Comparison of ENCODE assay signal across 11 cellular contexts in the genomic region with DNA sequence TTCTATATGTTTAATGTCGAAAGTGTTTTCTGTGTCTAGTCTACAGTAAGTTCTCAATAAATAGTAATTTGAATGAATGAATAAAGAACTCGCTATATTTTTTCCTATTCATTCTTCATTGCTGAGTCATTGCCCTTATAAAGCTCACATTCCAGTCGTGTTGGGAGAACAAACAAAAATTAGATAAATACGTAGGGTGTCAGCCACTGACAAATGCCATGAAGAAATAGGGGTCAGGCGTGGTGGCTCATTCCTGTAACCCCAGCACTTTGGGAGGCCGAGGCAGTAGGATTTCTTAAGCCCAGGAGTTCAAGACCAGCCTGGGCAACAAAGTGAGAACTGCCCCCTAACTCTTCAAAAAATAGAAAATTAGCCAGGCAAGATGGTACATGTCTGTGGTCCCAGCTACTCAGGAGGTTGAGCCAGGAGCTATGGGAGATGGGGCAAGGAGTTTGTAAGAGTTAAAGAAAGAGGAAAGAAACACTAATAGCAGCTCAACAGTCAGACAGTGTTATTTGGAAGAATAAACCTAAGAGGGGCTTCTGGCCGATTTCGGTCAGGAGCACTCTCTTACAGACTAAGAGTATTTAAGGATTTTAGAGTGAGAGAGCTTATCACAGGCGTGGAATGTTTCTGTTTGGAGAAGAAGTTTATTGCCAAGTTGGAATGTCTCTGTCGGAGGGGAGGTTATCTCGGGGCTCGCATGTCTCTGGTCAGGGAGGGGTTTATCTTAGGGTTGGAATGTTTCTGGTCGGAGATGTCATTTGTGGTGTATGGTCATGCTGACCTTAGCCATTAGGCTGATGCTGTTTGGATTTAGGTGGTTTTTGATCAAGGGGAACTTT. TPM values are rescaled to one million over a fixed set of nuclear protein-coding genes. Genes with fewer than 3 reads are reported as not detected.
DNase-seq lines count a peak whose midpoint lies in the region; ATAC-seq and TF ChIP-seq lines count a peak whose summit lies in the region.
"Had no signal": no experiment of that assay in that cellular context is flagged by ENCODE, and none has a peak within 500 bp of the region (broad histone marks: within the 10 kb centered on the region; RNA-seq: fewer than 3 reads in every experiment).

No MANE protein-coding gene starts in this region.

- no peaks in the 10 kb centered on the region for H3K9me2 ChIP-seq in HCT116 (ENCODE audit: insufficient read depth)

- H3K36me3 ChIP-seq in HCT116 (ENCODE audit: control insufficient read depth in 1 of 2, insufficient read depth in 2 of 2, low read length in 2 of 2) (no peaks in the 10 kb centered on the region), stomach (no peaks in the 10 kb centered on the region), MG63 (no peaks in the 10 kb centered on the region)
- H3K36me3 ChIP-seq: sigmoid colon, WERI-Rb-1 had no signal

- H3K4me3 ChIP-seq in HCT116 (replicated peaks in 1 of 2; ENCODE audit: low read depth in 1 of 2, low read length in 2 of 2) (no peak overlapping the region), fibroblast of villous mesenchyme (ENCODE audit: low read depth, low read length) (no peak overlapping the region), stomach (no peak overlapping the region), MG63 (no peak overlapping the region)
- H3K4me3 ChIP-seq: sigmoid colon had no signal

- H3K27me3 ChIP-seq in HCT116 (ENCODE audit: insufficient read depth, low read length) (no peaks in the 10 kb centered on the region), stomach (no peaks in the 10 kb centered on the region), MG63 (no peaks in the 10 kb centered on the region)
- H3K27me3 ChIP-seq: sigmoid colon had no signal

- TF ChIP-seq RAD21 in HCT116 (IDR thresholded peaks at IDR 0.05; ENCODE audit: low read depth) = no peak

- no peak for TF ChIP-seq EP300 in stomach (IDR thresholded peaks at IDR 0.05)

- H3K9me3 ChIP-seq in HCT116 (ENCODE audit: control insufficient read depth in 1 of 2, insufficient read depth in 1 of 2, low read depth in 1 of 2, low read length in 2 of 2) = no peaks in the 10 kb centered on the region
- H3K9me3 ChIP-seq in stomach = no peaks in the 10 kb centered on the region
- no peaks in the 10 kb centered on the region for H3K9me3 ChIP-seq in MG63
- H3K9me3 ChIP-seq: sigmoid colon had no signal

- peaks cover 21% of the 10 kb centered on the region; the same call in 1 of the 2 replicates for H3K79me2 ChIP-seq in HCT116 (ENCODE audit: insufficient read depth, low read length)

- H3K4me1 ChIP-seq in HCT116 (ENCODE audit: control insufficient read depth in 1 of 2, insufficient read depth in 2 of 2, low read length in 2 of 2) (peaks cover 5 to 29% of the 10 kb centered on the region in 2 experiments; a peak in 3 of 4 replicates), stomach (peaks cover 4 to 37% (median 26%) of the 10 kb centered on the region in 4 donors)

- no TSS peak for BruUV-seq in HCT116 (replicated peaks; lab: Mats Ljungman, UMichigan)

- CTCF ChIA-PET in HCT116 (lab: Charles Lee) = no interaction called here

- WGBS in stomach, 5 donors = 43 to 61% (median 50%) methylated on average over 13 of the region's 13 CpGs

- intact Hi-C loops in HCT116 (cut with micrococcal nuclease) = no loop called here
- intact Hi-C loops in stomach (cut with DNase I; ENCODE audit: low total_unique reads) = no loop called here

- H4K20me1 ChIP-seq in HCT116 (ENCODE audit: insufficient read depth) = no peaks in the 10 kb centered on the region

- POLR2A ChIA-PET in HCT116 (lab: Charles Lee) = no interaction called here

- ATAC-seq in HCT116 = no peak

- TF ChIP-seq POLR2A in HCT116 (IDR thresholded peaks at IDR 0.05; ENCODE audit: borderline replicate concordance, extremely low read depth, insufficient read depth, insufficient read length) = no peak
- TF ChIP-seq POLR2A in stomach (IDR thresholded peaks at IDR 0.05) = no peak

- H3K27ac ChIP-seq in HCT116 (ENCODE audit: low read depth, low read length) (no peak overlapping the region; the same call in 1 of the 2 replicates), stomach (peak overlapping the region in 3 of 5 donors; percentile 34 to 89 (median 43))
- H3K27ac ChIP-seq: sigmoid colon, WERI-Rb-1 had no signal

- no peak overlapping the region for H3K9ac ChIP-seq in HCT116 (ENCODE audit: low read length)

- H3K4me2 ChIP-seq in HCT116 (ENCODE audit: low read length) = peak overlapping the region; percentile 52

- RAD21 ChIA-PET in HCT116 (lab: Charles Lee; ENCODE audit: low non-redundant PET in 1 of 2, low total read pairs in 2 of 2, uncharacterized antibody in 2 of 2, unreplicated experiment in 2 of 2) = no interaction called here

- DNase-seq in HCT116 (ENCODE audit: low read depth, low spot score) (no peak), SW480 (ENCODE audit: low spot score) (peak; percentile 14), fibroblast of villous mesenchyme (ENCODE audit: low read depth) (peak; percentile 83), stomach (no peak), epidermal melanocyte (ENCODE audit: insufficient read length, low spot score) (no peak), MG63 (no peak), DMS114 treated with DMSO at 0.1 percent for 48 hours (lab: John Stamatoyannopoulos, UW; ENCODE audit: unreplicated experiment) (no peak)
- DNase-seq: Kasumi-1, sigmoid colon, WERI-Rb-1 had no signal

- TF ChIP-seq CTCF in HCT116 (IDR thresholded peaks at IDR 0.05 in 2 of 3, conservative IDR thresholded peaks at IDR 0.05 in 1 of 3; ENCODE audit: borderline replicate concordance in 1 of 3, insufficient read depth in 1 of 3, low read depth in 2 of 3, low read length in 2 of 3) (no peak), fibroblast of villous mesenchyme (IDR thresholded peaks at IDR 0.05; ENCODE audit: insufficient read depth, low read depth, low read length) (no peak), stomach (IDR thresholded peaks at IDR 0.05) (no peak)

- peak overlapping the region; percentile 89 for H2AFZ ChIP-seq in HCT116 (ENCODE audit: low read depth, low read length, poor library complexity, severe bottlenecking)

TF ChIP-seq in HCT116, 20 proteins besides CTCF, POLR2A, EP300 and RAD21:
- TF ChIP-seq SRF (IDR thresholded peaks at IDR 0.05; ENCODE audit: low read depth) (peak; percentile 72), CBX3 (IDR thresholded peaks at IDR 0.05; ENCODE audit: low read depth) (no peak), FOSL1 (IDR thresholded peaks at IDR 0.05; ENCODE audit: low read depth) (peak; percentile 45; the same call in 1 of the 2 replicates)

RNA-seq across cellular contexts. Expression of a gene that starts 1.8 kb away (rescaled TPM):
- total RNA-seq in HCT116 (2021; ENCODE audit: unreplicated experiment) (9.7 TPM), fibroblast of villous mesenchyme (16.4 and 17.7 TPM in 2 replicates), stomach (10 to 100 TPM in 2 of 5 donors, 1 to 10 TPM in 3; 2.3 to 26.4 (median 5.5) TPM)
- 2.5 and 3.0 TPM in 2 replicates for polyA plus RNA-seq in HCT116 (2012)
- 1 to 10 TPM; 1.1 to 1.7 (median 1.7) TPM for polyA plus RNA-seq in stomach
- total RNA-seq in MG63 (2014; rRNA removed; shearing (Covaris generic); ENCODE audit: low replicate concordance) = 7.0 and 15.4 TPM in 2 replicates

RNA-seq across cellular contexts. Expression of a gene that starts 1.8 kb away (rescaled TPM):
- total RNA-seq in HCT116 (2021; ENCODE audit: unreplicated experiment) (6.1 TPM), fibroblast of villous mesenchyme (19.6 and 47.5 TPM in 2 replicates), stomach (10 to 100 TPM in 1 of 5 donors, 1 to 10 TPM in 3, not detected in 1; 1.8 to 11.7 (median 7.6) TPM)
- polyA plus RNA-seq in HCT116 (2012) = 1.5 and 2.4 TPM in 2 replicates
- polyA plus RNA-seq in stomach = 10 to 100 TPM in 1 of 3 donors, 1 to 10 TPM in 2; 5.8 to 15.1 (median 8.1) TPM
- 1.1 and 4.1 TPM in 2 replicates for total RNA-seq in MG63 (2014; rRNA removed; shearing (Covaris generic); ENCODE audit: low replicate concordance)

RNA-seq across cellular contexts. Expression of a gene that starts 10.1 kb away (rescaled TPM):
- total RNA-seq in HCT116 (2021; ENCODE audit: unreplicated experiment) (not detected), fibroblast of villous mesenchyme (not detected in 2 replicates), stomach (not detected)
- polyA plus RNA-seq in HCT116 (2012) = not detected in 2 replicates
- polyA plus RNA-seq in stomach = under 1 TPM in 1 of 3 donors, not detected in 2; 0.61 TPM
- not detected in 2 replicates for total RNA-seq in MG63 (2014; rRNA removed; shearing (Covaris generic); ENCODE audit: low replicate concordance)
- total RNA-seq: mesenteric fat pad, sigmoid colon had no signal

Comparison
In these comparisons a context has a peak if more than half of its experiments do, and no peak if none do; other contexts are left out.
1. DNase-seq: peak in SW480 (single experiment) and fibroblast of villous mesenchyme (single experiment); none in HCT116 (single experiment), stomach (single experiment), epidermal melanocyte (single experiment), MG63 (single experiment) and DMS114 treated with DMSO at 0.1 percent for 48 hours (single experiment).